ENCODE assay signal across 13 cellular contexts in the genomic region with DNA sequence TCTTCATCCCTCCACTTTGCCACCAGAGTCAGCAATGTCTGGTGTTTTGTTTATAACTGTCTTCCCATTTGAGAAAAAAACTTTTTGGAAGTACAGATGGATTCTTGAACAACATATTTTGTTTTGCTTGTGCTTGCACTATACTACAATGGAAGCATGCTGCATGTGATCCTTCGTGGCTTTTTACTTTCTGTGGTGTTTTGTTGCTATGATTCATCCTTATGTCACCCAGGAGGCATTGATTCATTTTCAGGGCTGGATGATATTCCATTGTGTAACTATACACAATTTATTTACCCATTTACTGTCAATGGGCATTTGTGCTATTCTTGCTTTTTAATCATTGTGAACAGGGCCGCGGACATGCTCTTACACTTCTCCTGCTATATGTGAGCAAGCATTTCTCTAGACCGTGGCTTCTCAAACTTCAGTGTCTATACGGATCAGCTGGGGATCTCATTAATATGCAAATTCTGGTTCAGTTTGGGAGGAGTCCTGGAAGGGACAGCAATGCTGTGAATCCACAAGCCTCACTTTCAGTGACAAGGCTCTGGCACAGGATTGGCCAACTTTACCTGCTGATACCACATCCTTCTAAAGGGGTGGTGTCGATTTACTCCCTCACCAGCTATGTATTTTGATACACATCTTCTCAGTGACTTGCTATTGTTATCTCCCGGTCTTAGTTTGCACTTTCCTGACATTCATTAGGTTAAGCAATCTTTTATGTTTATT.
DNase-seq lines count a peak whose midpoint lies in the region; ATAC-seq and TF ChIP-seq lines count a peak whose summit lies in the region.
"Had no signal": no experiment of that assay in that cellular context is flagged by ENCODE, and none has a peak within 500 bp of the region (broad histone marks: within the 10 kb centered on the region; RNA-seq: fewer than 3 reads in every experiment).

No MANE protein-coding gene starts in this region.

- no peak overlapping the region for H3K4me3 Mint-ChIP-seq in CD14-positive monocyte
- H3K4me3 Mint-ChIP-seq: activated naive CD8-positive, alpha-beta T cell had no signal

- H3K9me3 ChIP-seq in MG63 (no peaks in the 10 kb centered on the region), esophagus squamous epithelium (no peaks in the 10 kb centered on the region)
- H3K9me3 ChIP-seq: thyroid gland had no signal

- ATAC-seq in GM18868 (IDR thresholded peaks at IDR 0.05; ENCODE audit: unreplicated experiment), result no peak

- DNase-seq in GM03348 (ENCODE audit: low spot score) (peak; percentile 20), MG63 (peak; percentile 6), dermis blood vessel endothelial cell (peak; percentile 21), kidney tubule cell (ENCODE audit: low spot score) (peak; percentile 51), esophagus squamous epithelium (lab: John Stamatoyannopoulos, UW) (no peak), CD14-positive monocyte (ENCODE audit: low spot score) (no peak), NCI-H446 treated with DMSO at 0.1 percent for 48 hours (lab: John Stamatoyannopoulos, UW) (no peak)
- DNase-seq: NCI-H1092, SHP77 treated with DMSO at 0.1 percent for 48 hours, thyroid gland had no signal

- intact Hi-C loops in esophagus squamous epithelium (cut with DNase I), result no loop called here
- intact Hi-C loops in CD14-positive monocyte (cut with micrococcal nuclease), result no loop called here

- H3K27ac Mint-ChIP-seq in CD14-positive monocyte, result no peak overlapping the region
- H3K27ac Mint-ChIP-seq: activated naive CD8-positive, alpha-beta T cell had no signal

- H3K27ac ChIP-seq in esophagus squamous epithelium, result no peak overlapping the region
- H3K27ac ChIP-seq: thyroid gland had no signal

- no peaks in the 10 kb centered on the region for H3K9me3 Mint-ChIP-seq in CD14-positive monocyte

- peaks cover 10% of the 10 kb centered on the region for H3K4me1 Mint-ChIP-seq in CD14-positive monocyte

- H3K4me3 ChIP-seq in MG63, result no peak overlapping the region
- H3K4me3 ChIP-seq in esophagus squamous epithelium, result no peak overlapping the region
- H3K4me3 ChIP-seq: smooth muscle cell, thyroid gland had no signal

- TF ChIP-seq CTCF in esophagus squamous epithelium (IDR thresholded peaks at IDR 0.05) (no peak), CD14-positive monocyte (IDR thresholded peaks at IDR 0.05) (no peak)

- H3K27me3 Mint-ChIP-seq in CD14-positive monocyte (ENCODE audit: low read depth in 3 of 3), result peaks cover 0 to 2% (median 2%) of the 10 kb centered on the region in 3 donors
- H3K27me3 Mint-ChIP-seq: activated naive CD8-positive, alpha-beta T cell had no signal

- no peak for TF ChIP-seq POLR2A in esophagus squamous epithelium (IDR thresholded peaks at IDR 0.05)

- 56 to 65% methylated on average over 7 of the region's 7 CpGs for WGBS in esophagus squamous epithelium, 2 donors

- H3K27me3 ChIP-seq in MG63 (no peaks in the 10 kb centered on the region), esophagus squamous epithelium (no peaks in the 10 kb centered on the region)
- H3K27me3 ChIP-seq: thyroid gland had no signal

- no peaks in the 10 kb centered on the region for H3K36me3 Mint-ChIP-seq in CD14-positive monocyte
- H3K36me3 Mint-ChIP-seq: activated naive CD8-positive, alpha-beta T cell had no signal

- H3K36me3 ChIP-seq in MG63 (no peaks in the 10 kb centered on the region), esophagus squamous epithelium (no peaks in the 10 kb centered on the region)
- H3K36me3 ChIP-seq: thyroid gland had no signal

- H3K4me1 ChIP-seq in esophagus squamous epithelium, result no peaks in the 10 kb centered on the region
- H3K4me1 ChIP-seq: thyroid gland had no signal

Comparison
In these comparisons a context has a peak if more than half of its experiments do, and no peak if none do; other contexts are left out.
1. DNase-seq: peak in GM03348 (single experiment), MG63 (single experiment), dermis blood vessel endothelial cell (single experiment) and kidney tubule cell (single experiment); none in esophagus squamous epithelium (single experiment), CD14-positive monocyte (single experiment) and NCI-H446 treated with DMSO at 0.1 percent for 48 hours (single experiment).